In the genomic region with DNA sequence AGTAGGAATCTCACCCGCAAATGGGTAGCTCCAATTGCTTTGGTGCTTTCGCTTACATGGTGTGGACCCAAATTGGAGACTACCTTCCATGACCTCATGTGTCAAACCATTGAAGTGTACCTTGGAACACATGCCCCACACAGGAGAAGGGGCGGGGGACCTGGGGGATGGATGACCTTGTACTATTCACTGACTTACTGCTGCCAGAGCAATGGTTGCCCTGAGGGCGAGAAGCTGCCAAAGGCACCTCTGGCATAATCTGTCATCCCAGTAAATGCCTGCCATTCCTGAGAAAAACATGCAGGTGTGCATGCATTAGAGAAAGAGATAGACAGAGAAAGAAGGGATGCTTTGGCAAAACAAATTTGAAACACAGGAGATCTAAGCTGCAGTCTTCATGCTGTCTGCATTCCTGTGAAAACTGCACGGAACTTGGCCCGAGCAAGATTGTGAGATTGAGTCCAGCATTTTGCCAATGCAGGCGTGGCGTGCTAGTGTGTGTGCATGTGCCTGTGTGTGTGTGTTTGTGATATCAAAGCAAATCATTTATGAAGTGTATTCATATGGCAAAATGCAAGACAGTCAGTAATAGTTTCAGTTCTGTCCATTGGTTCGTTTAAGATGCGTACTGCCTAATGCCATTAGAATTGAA, we compare ENCODE assay signal across 21 cellular contexts.
DNase-seq lines count a peak whose midpoint lies in the region; ATAC-seq, FAIRE-seq and TF ChIP-seq lines count a peak whose summit lies in the region.
"Had no signal": no experiment of that assay in that cellular context is flagged by ENCODE, and none has a peak within 500 bp of the region (broad histone marks: within the 10 kb centered on the region; RNA-seq: fewer than 3 reads in every experiment).

No MANE protein-coding gene starts in this region.

- H2BK120ac ChIP-seq in mesendoderm (ENCODE audit: low read depth, low read length): no peak overlapping the region

- intact Hi-C loops in HepG2 (cut with micrococcal nuclease; ENCODE audit: unreplicated experiment): loop anchor here (1.0 kb wide), 3 partner anchors 1054 to 1149 kb away; no protein-coding TSS in a partner anchor
- intact Hi-C loops in right lobe of liver (cut with DNase I): loop anchor here in 1 of 2 donors (10.0 kb wide), 1 partner anchor 1123 kb away; no protein-coding TSS in a partner anchor

- TF ChIP-seq CTCF in HepG2 (CRISPR knock-in tag; IDR thresholded peaks at IDR 0.05) (no peak), right lobe of liver (IDR thresholded peaks at IDR 0.05) (no peak), endodermal cell (conservative IDR thresholded peaks at IDR 0.05) (no peak), D721Med (IDR thresholded peaks at IDR 0.05; ENCODE audit: insufficient read depth, missing control alignments) (no peak)

- TF ChIP-seq EP300 in HepG2 (IDR thresholded peaks at IDR 0.05; ENCODE audit: low read depth in 2 of 2, low read length in 2 of 2) (no peak), HepG2 (CRISPR knock-in tag; IDR thresholded peaks at IDR 0.05; ENCODE audit: borderline replicate concordance) (no peak)

- H3K27me3 ChIP-seq in HepG2 (ENCODE audit: control insufficient read depth in 1 of 2, insufficient read depth in 2 of 2, low read length in 2 of 2): peaks cover 0 to 1% of the 10 kb centered on the region in 2 experiments; a peak in 1 of 5 replicates
- H3K27me3 ChIP-seq in right lobe of liver: no peaks in the 10 kb centered on the region
- no peaks in the 10 kb centered on the region for H3K27me3 ChIP-seq in endodermal cell (ENCODE audit: control insufficient read depth, insufficient read depth, low read length, poor library complexity, severe bottlenecking)
- no peaks in the 10 kb centered on the region for H3K27me3 ChIP-seq in mesendoderm (ENCODE audit: insufficient read depth, low read length, poor library complexity)
- H3K27me3 ChIP-seq: BLaER1, MG63, SJSA1 had no signal

- H3K27me3 Mint-ChIP-seq in endodermal cell (ENCODE audit: insufficient read depth): peaks cover under 1% of the 10 kb centered on the region

- H3K27ac ChIP-seq in HepG2 (ENCODE audit: extremely low read length, insufficient read depth, low read length) (no peak overlapping the region), right lobe of liver (no peak overlapping the region), endodermal cell (ENCODE audit: low read depth, low read length) (no peak overlapping the region), mesendoderm (ENCODE audit: low read depth, low read length) (no peak overlapping the region)
- H3K27ac ChIP-seq: BLaER1, PC-9, SJSA1 had no signal

- no peaks in the 10 kb centered on the region for H3K9me3 Mint-ChIP-seq in endodermal cell
- H3K9me3 Mint-ChIP-seq: CD4-positive, alpha-beta T cell had no signal

- TF ChIP-seq RAD21 in HepG2 (CRISPR knock-in tag; IDR thresholded peaks at IDR 0.05): no peak

- no peaks in the 10 kb centered on the region for H3K9me3 ChIP-seq in HepG2 (ENCODE audit: low read length)
- H3K9me3 ChIP-seq in right lobe of liver: no peaks in the 10 kb centered on the region
- H3K9me3 ChIP-seq in endodermal cell (ENCODE audit: control insufficient read depth, low read length): no peaks in the 10 kb centered on the region
- H3K9me3 ChIP-seq: BLaER1, MG63, SJSA1 had no signal

- H3K4me3 ChIP-seq in HepG2 (replicated peaks in 1 of 3; ENCODE audit: insufficient read depth in 1 of 3, low read depth in 2 of 3, low read length in 3 of 3) (no peak overlapping the region), right lobe of liver (no peak overlapping the region), endodermal cell (ENCODE audit: low read length) (no peak overlapping the region), mesendoderm (ENCODE audit: low read length) (no peak overlapping the region)
- H3K4me3 ChIP-seq: BLaER1, MG63, PC-9, SJSA1 had no signal

- H4K8ac ChIP-seq in mesendoderm (ENCODE audit: low read depth, low read length): no peak overlapping the region

- in situ Hi-C loops in HepG2 (cut with HindIII; ENCODE audit: extremely low pct_ligation_motif_present, low pct_unique_long_range_greater_than_20kb): no loop called here

- POLR2A ChIA-PET in HepG2 (lab: Yijun Ruan, JAX): no interaction called here

- no peak overlapping the region for H3K56ac ChIP-seq in mesendoderm (ENCODE audit: low read length)

- H3K36me3 ChIP-seq in HepG2 (replicated peaks in 1 of 2; ENCODE audit: control insufficient read depth in 1 of 2, insufficient read depth in 2 of 2, low read length in 2 of 2) (no peaks in the 10 kb centered on the region), right lobe of liver (no peaks in the 10 kb centered on the region), endodermal cell (ENCODE audit: control insufficient read depth, insufficient read depth, low read length) (no peaks in the 10 kb centered on the region), mesendoderm (ENCODE audit: control insufficient read depth, insufficient read depth, low read length) (no peaks in the 10 kb centered on the region)
- H3K36me3 ChIP-seq: BLaER1, MG63, SJSA1 had no signal

- no peaks in the 10 kb centered on the region for H3K79me2 ChIP-seq in HepG2 (ENCODE audit: insufficient read depth, low read length)
- H3K79me2 ChIP-seq in mesendoderm (ENCODE audit: control insufficient read depth, insufficient read depth, low read length): no peaks in the 10 kb centered on the region

- no peaks in the 10 kb centered on the region for H4K20me1 ChIP-seq in HepG2 (ENCODE audit: insufficient read depth, low read length)
- H4K20me1 ChIP-seq: BLaER1 had no signal

- no peak overlapping the region for H2BK15ac ChIP-seq in mesendoderm (replicated peaks; ENCODE audit: low read depth)

- H3K9ac ChIP-seq in HepG2 (ENCODE audit: insufficient read depth, low read depth, low read length) (no peak overlapping the region), endodermal cell (ENCODE audit: extremely low read depth, low read length, poor library complexity, severe bottlenecking) (no peak overlapping the region), mesendoderm (ENCODE audit: low read length) (no peak overlapping the region)
- H3K9ac ChIP-seq: BLaER1 had no signal

- no peaks in the 10 kb centered on the region for H3K4me1 ChIP-seq in HepG2 (ENCODE audit: insufficient read depth, low read length)
- no peaks in the 10 kb centered on the region for H3K4me1 ChIP-seq in right lobe of liver
- H3K4me1 ChIP-seq in endodermal cell (ENCODE audit: control insufficient read depth, insufficient read depth, low read length): no peaks in the 10 kb centered on the region
- peaks cover 3% of the 10 kb centered on the region for H3K4me1 ChIP-seq in mesendoderm (ENCODE audit: control insufficient read depth, low read depth, low read length)
- H3K4me1 ChIP-seq: BLaER1, SJSA1 had no signal

- FAIRE-seq in HepG2 (lab: Jason Lieb, UNC) (no peak), D721Med (lab: Jason Lieb, UNC) (no peak)

- TF ChIP-seq POLR2A in HepG2 (IDR thresholded peaks at IDR 0.05; ENCODE audit: insufficient read depth in 1 of 2, low read depth in 2 of 2, low read length in 2 of 2): no peak
- no peak for TF ChIP-seq POLR2A in right lobe of liver (IDR thresholded peaks at IDR 0.05)

- H3K23ac ChIP-seq in mesendoderm (ENCODE audit: low read length): no peak overlapping the region

- 22% methylated on average over 9 of the region's 10 CpGs for WGBS in HepG2 (ENCODE audit: low lambda C conversion rate)
- WGBS in right lobe of liver (ENCODE audit: insufficient coverage, low coverage, low lambda C conversion rate, missing lambda C conversion rate): 64% methylated on average over 10 of the region's 10 CpGs
- WGBS in endodermal cell (ENCODE audit: insufficient coverage in 1 of 2, insufficient read length in 1 of 2), 2 experiments: 82 to 85% methylated on average over 8 to 10 of the region's 10 CpGs
- no CpG with 5 or more reads among the region's 10 CpGs for WGBS in mesendoderm (ENCODE audit: extremely low coverage, insufficient coverage, low lambda C conversion rate)

- peak; percentile 48; the same call in 2 of the 3 replicates for ATAC-seq in HepG2
- ATAC-seq in right lobe of liver: no peak
- ATAC-seq in GM21515 (IDR thresholded peaks at IDR 0.05; ENCODE audit: unreplicated experiment): no peak

- no peaks in the 10 kb centered on the region for H3K36me3 Mint-ChIP-seq in endodermal cell (ENCODE audit: low read depth)

- no peak for DNase-seq in HepG2 (ENCODE audit: low spot score)
- no peak for DNase-seq in right lobe of liver
- DNase-seq in endodermal cell: peak; percentile 56
- DNase-seq in mesendoderm: peak; percentile 31
- no peak for DNase-seq in D721Med (ENCODE audit: insufficient read length, low spot score)
- no peak for DNase-seq in RPMI8226
- DNase-seq in putamen (ENCODE audit: low spot score): no peak
- DNase-seq: 8988T; CD4-positive, alpha-beta T cell; GOT3; HCEC 1CT; KG1; MG63; NCI-H1694; NCI-H2029 treated with DMSO at 0.1 percent for 48 hours; NCI-H446 treated with DMSO at 0.1 percent for 48 hours; PC-9; Right ventricle myocardium superior had no signal

- H3K4ac ChIP-seq in mesendoderm (ENCODE audit: low read depth, low read length): no peak overlapping the region

- H3K18ac ChIP-seq in mesendoderm (ENCODE audit: low read length): no peak overlapping the region

- H2AK5ac ChIP-seq in mesendoderm (ENCODE audit: low read length): no peak overlapping the region

- no peaks in the 10 kb centered on the region for H3K79me1 ChIP-seq in mesendoderm (ENCODE audit: low read length)

- H2BK5ac ChIP-seq in mesendoderm (ENCODE audit: low read length): no peak overlapping the region

- no peak overlapping the region for H2AFZ ChIP-seq in HepG2 (ENCODE audit: low read length)
- H2AFZ ChIP-seq: PC-9 had no signal

- BruUV-seq in HepG2 (replicated peaks; lab: Mats Ljungman, UMichigan): no TSS peak

- no peak overlapping the region for H3K27ac Mint-ChIP-seq in endodermal cell
- H3K27ac Mint-ChIP-seq: CD4-positive, alpha-beta T cell had no signal

- CTCF ChIA-PET in HepG2 (lab: Yijun Ruan, JAX; ENCODE audit: low intra/inter-chr PET ratio, low total read pairs): interaction anchor here (1.6 kb wide), 1 partner anchor 1121 kb away, joined by 10 read pairs; no protein-coding TSS in a partner anchor

- peaks cover 5% of the 10 kb centered on the region for H3K4me1 Mint-ChIP-seq in endodermal cell

- no peak overlapping the region for H4K5ac ChIP-seq in mesendoderm (ENCODE audit: low read length)

- H3K4me2 ChIP-seq in HepG2 (ENCODE audit: low read depth, low read length): no peak overlapping the region
- H3K4me2 ChIP-seq in mesendoderm (ENCODE audit: low read length): no peak overlapping the region
- H3K4me2 ChIP-seq: BLaER1, PC-9 had no signal

- no peak overlapping the region for H3K4me3 Mint-ChIP-seq in endodermal cell
- H3K4me3 Mint-ChIP-seq: CD4-positive, alpha-beta T cell had no signal

TF ChIP-seq in HepG2, 621 proteins besides CTCF, POLR2A, EP300 and RAD21 (continues in another document):
- TF ChIP-seq HNRNPUL1 (IDR thresholded peaks at IDR 0.05; ENCODE audit: low read depth, low read length) (no peak), ZNF143 (CRISPR knock-in tag; IDR thresholded peaks at IDR 0.05) (no peak)
- TF ChIP-seq, protein P1, sequence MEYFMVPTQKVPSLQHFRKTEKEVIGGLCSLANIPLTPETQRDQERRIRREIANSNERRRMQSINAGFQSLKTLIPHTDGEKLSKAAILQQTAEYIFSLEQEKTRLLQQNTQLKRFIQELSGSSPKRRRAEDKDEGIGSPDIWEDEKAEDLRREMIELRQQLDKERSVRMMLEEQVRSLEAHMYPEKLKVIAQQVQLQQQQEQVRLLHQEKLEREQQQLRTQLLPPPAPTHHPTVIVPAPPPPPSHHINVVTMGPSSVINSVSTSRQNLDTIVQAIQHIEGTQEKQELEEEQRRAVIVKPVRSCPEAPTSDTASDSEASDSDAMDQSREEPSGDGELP (IDR thresholded peaks at IDR 0.05; ENCODE audit: borderline replicate concordance, low read depth): no peak

Comparison
In these comparisons a context has a peak if more than half of its experiments do, and no peak if none do; other contexts are left out.
1. DNase-seq: peak in endodermal cell (single experiment) and mesendoderm (single experiment); none in HepG2 (single experiment), right lobe of liver (0 of 3), D721Med (single experiment), RPMI8226 (single experiment) and putamen (single experiment).